ENCODE assay signal across 22 cellular contexts in the genomic region with DNA sequence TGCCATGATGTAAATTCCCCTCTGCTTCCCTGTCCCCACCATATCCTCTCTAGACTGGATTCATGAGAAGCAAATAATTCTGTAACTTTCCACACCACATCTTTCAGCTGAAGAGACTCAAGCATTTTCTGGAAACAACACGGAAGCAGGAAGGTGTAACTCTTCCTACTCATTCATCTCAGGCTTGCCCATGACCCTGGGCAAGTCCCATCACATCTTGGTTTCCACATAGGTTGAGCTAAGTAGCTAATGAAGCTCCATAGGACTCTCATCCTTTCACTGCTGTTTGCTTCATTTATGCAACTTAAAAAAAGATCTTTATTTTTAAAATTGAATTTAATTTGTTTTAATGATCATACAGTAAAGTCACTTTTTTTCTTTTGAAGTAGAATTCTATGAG. TPM values are rescaled to one million over a fixed set of nuclear protein-coding genes. Genes with fewer than 3 reads are reported as not detected.
DNase-seq lines count a peak whose midpoint lies in the region; ATAC-seq, FAIRE-seq and TF ChIP-seq lines count a peak whose summit lies in the region.
"Had no signal": no experiment of that assay in that cellular context is flagged by ENCODE, and none has a peak within 500 bp of the region (broad histone marks: within the 10 kb centered on the region; RNA-seq: fewer than 3 reads in every experiment).

No MANE protein-coding gene starts in this region.

- H3K27me3 ChIP-seq in keratinocyte (ENCODE audit: control insufficient read depth, extremely low read depth, insufficient read depth, low read length) (no peaks in the 10 kb centered on the region), left ventricle myocardium inferior (ENCODE audit: low read depth) (no peaks in the 10 kb centered on the region)
- H3K27me3 ChIP-seq: BLaER1 had no signal

- peaks cover 31% of the 10 kb centered on the region for H3K27me3 Mint-ChIP-seq in activated CD4-positive, alpha-beta T cell treated with anti-CD3 and anti-CD28 coated beads, Interleukin-2, amount 10 ng/mL, durations not matched to agents 24 days and 14 days
- H3K27me3 Mint-ChIP-seq in activated T-helper 17 cell treated with anti-CD3 and anti-CD28 coated beads, Interleukin-2, amount 50 U/mL, for 72 hours = peaks cover 7% of the 10 kb centered on the region

- H4K20me1 ChIP-seq in keratinocyte (ENCODE audit: control insufficient read depth, extremely low read depth, insufficient read depth, low read length) = no peaks in the 10 kb centered on the region
- H4K20me1 ChIP-seq: BLaER1 had no signal

- no peaks in the 10 kb centered on the region for H3K36me3 Mint-ChIP-seq in activated CD4-positive, alpha-beta T cell treated with anti-CD3 and anti-CD28 coated beads, Interleukin-2, amount 10 ng/mL, durations not matched to agents 24 days and 14 days (ENCODE audit: low read depth)
- no peaks in the 10 kb centered on the region for H3K36me3 Mint-ChIP-seq in activated T-helper 17 cell treated with anti-CD3 and anti-CD28 coated beads, Interleukin-2, amount 50 U/mL, for 72 hours (ENCODE audit: low read depth)
- H3K36me3 Mint-ChIP-seq: CD4-positive, CD25-positive, alpha-beta regulatory T cell; CD8-positive, alpha-beta T cell had no signal

- no peak for TF ChIP-seq CTCF in keratinocyte (optimal IDR thresholded peaks at IDR 0.05 in 1 of 3, IDR thresholded peaks at IDR 0.05 in 1 of 3, conservative IDR thresholded peaks at IDR 0.05 in 1 of 3; ENCODE audit: extremely low read depth in 1 of 3, insufficient read depth in 2 of 3, low read length in 3 of 3)
- TF ChIP-seq CTCF in left ventricle myocardium inferior (IDR thresholded peaks at IDR 0.05; ENCODE audit: borderline replicate concordance) = no peak

- no peaks in the 10 kb centered on the region for H3K9me3 ChIP-seq in keratinocyte (ENCODE audit: control insufficient read depth, low read depth, low read length)
- no peaks in the 10 kb centered on the region for H3K9me3 ChIP-seq in left ventricle myocardium inferior (replicated peaks)
- H3K9me3 ChIP-seq: BLaER1, Caco-2, HAP-1 had no signal

- H3K4me2 ChIP-seq in keratinocyte (ENCODE audit: control insufficient read depth, extremely low read depth, insufficient read depth, low read depth, low read length) = peak overlapping the region; percentile 38
- H3K4me2 ChIP-seq: BLaER1 had no signal

- no peak overlapping the region for H3K27ac Mint-ChIP-seq in activated CD4-positive, alpha-beta T cell treated with anti-CD3 and anti-CD28 coated beads, Interleukin-2, amount 10 ng/mL, durations not matched to agents 24 days and 14 days
- no peak overlapping the region for H3K27ac Mint-ChIP-seq in activated T-helper 17 cell treated with anti-CD3 and anti-CD28 coated beads, Interleukin-2, amount 50 U/mL, for 72 hours
- H3K27ac Mint-ChIP-seq: B cell; CD4-positive, CD25-positive, alpha-beta regulatory T cell; CD8-positive, alpha-beta T cell; HFFc6 had no signal

- H3K36me3 ChIP-seq in keratinocyte (ENCODE audit: control insufficient read depth in 2 of 2, extremely low read depth in 1 of 2, insufficient read depth in 2 of 2, low read length in 2 of 2) = no peaks in the 10 kb centered on the region
- no peaks in the 10 kb centered on the region for H3K36me3 ChIP-seq in left ventricle myocardium inferior
- H3K36me3 ChIP-seq: BLaER1, HAP-1 had no signal

- peak overlapping the region; percentile 81 for H2AFZ ChIP-seq in keratinocyte (ENCODE audit: control insufficient read depth, low read length)

- FAIRE-seq in keratinocyte (lab: Jason Lieb, UNC) (peak; percentile 76), GM12891 (lab: Jason Lieb, UNC) (no peak)
- FAIRE-seq: A204.1, H54 had no signal

- intact Hi-C loops in activated CD4-positive, alpha-beta T cell treated with anti-CD3 and anti-CD28 coated beads, Interleukin-2, amount 10 ng/mL, durations not matched to agents 24 days and 14 days (cut with micrococcal nuclease) = no loop called here
- intact Hi-C loops in left ventricle myocardium inferior (cut with micrococcal nuclease) = no loop called here

- H3K9ac ChIP-seq in keratinocyte (ENCODE audit: control insufficient read depth, extremely low read depth, insufficient read depth, low read length) = no peak overlapping the region
- H3K9ac ChIP-seq: BLaER1 had no signal

- H3K4me3 ChIP-seq in keratinocyte (ENCODE audit: control insufficient read depth in 2 of 3, extremely low read depth in 1 of 3, insufficient read depth in 2 of 3, low read depth in 1 of 3, low read length in 3 of 3) = no peak overlapping the region
- no peak overlapping the region for H3K4me3 ChIP-seq in left ventricle myocardium inferior
- H3K4me3 ChIP-seq: BLaER1, HAP-1 had no signal

- dilution Hi-C loops in keratinocyte (cut with MboI; ENCODE audit: extremely low pct_ligation_motif_present, low sequenced_read_pairs) = no loop called here

- peak; percentile 33 for DNase-seq in activated CD4-positive, alpha-beta T cell treated with anti-CD3 and anti-CD28 coated beads, Interleukin-2, amount 10 ng/mL, durations not matched to agents 24 days and 14 days
- DNase-seq in activated CD4-positive, alpha-beta T cell treated with anti-CD3 and anti-CD28 coated beads for 1 hour = no peak
- DNase-seq in epithelial cell of prostate (ENCODE audit: low read depth, low spot score) (peak; percentile 53), keratinocyte (ENCODE audit: low read depth, low spot score) (peak; percentile 7), GM12891 (ENCODE audit: insufficient read length, low spot score) (no peak), SW 1271 (lab: John Stamatoyannopoulos, UW) (no peak), left ventricle myocardium inferior (no peak)
- DNase-seq: Caco-2; CD4-positive, CD25-positive, alpha-beta regulatory T cell; CD8-positive, alpha-beta T cell; DMS153; DND-41; GOT3; HFFc6 had no signal

- H3K4me1 Mint-ChIP-seq in activated CD4-positive, alpha-beta T cell treated with anti-CD3 and anti-CD28 coated beads, Interleukin-2, amount 10 ng/mL, durations not matched to agents 24 days and 14 days = peaks cover 5% of the 10 kb centered on the region
- H3K4me1 Mint-ChIP-seq in activated T-helper 17 cell treated with anti-CD3 and anti-CD28 coated beads, Interleukin-2, amount 50 U/mL, for 72 hours = no peaks in the 10 kb centered on the region
- H3K4me1 Mint-ChIP-seq: B cell had no signal

- H3K4me3 Mint-ChIP-seq in activated CD4-positive, alpha-beta T cell treated with anti-CD3 and anti-CD28 coated beads, Interleukin-2, amount 10 ng/mL, durations not matched to agents 24 days and 14 days = no peak overlapping the region
- H3K4me3 Mint-ChIP-seq in activated T-helper 17 cell treated with anti-CD3 and anti-CD28 coated beads, Interleukin-2, amount 50 U/mL, for 72 hours = no peak overlapping the region
- H3K4me3 Mint-ChIP-seq: B cell; CD4-positive, CD25-positive, alpha-beta regulatory T cell; CD8-positive, alpha-beta T cell; HFFc6 had no signal

- H3K9me3 Mint-ChIP-seq in activated CD4-positive, alpha-beta T cell treated with anti-CD3 and anti-CD28 coated beads, Interleukin-2, amount 10 ng/mL, durations not matched to agents 24 days and 14 days = peaks cover 6% of the 10 kb centered on the region
- no peaks in the 10 kb centered on the region for H3K9me3 Mint-ChIP-seq in activated T-helper 17 cell treated with anti-CD3 and anti-CD28 coated beads, Interleukin-2, amount 50 U/mL, for 72 hours
- H3K9me3 Mint-ChIP-seq: CD8-positive, alpha-beta T cell; HFFc6 had no signal

- H3K27ac ChIP-seq in epithelial cell of prostate = no peak overlapping the region
- H3K27ac ChIP-seq in keratinocyte (ENCODE audit: control insufficient read depth, insufficient read depth, low read length) = no peak overlapping the region
- no peak overlapping the region for H3K27ac ChIP-seq in left ventricle myocardium inferior (replicated peaks)
- H3K27ac ChIP-seq: 22Rv1, BLaER1, C4-2B had no signal

- no peak for TF ChIP-seq POLR2A in GM12891 (IDR thresholded peaks at IDR 0.05; ENCODE audit: low read depth, low read length)

- H3K79me2 ChIP-seq in keratinocyte (ENCODE audit: control insufficient read depth, insufficient read depth, low read length) = no peaks in the 10 kb centered on the region

- H3K4me1 ChIP-seq in keratinocyte (ENCODE audit: control insufficient read depth, extremely low read depth, insufficient read depth, low read length) (peaks cover 15% of the 10 kb centered on the region), left ventricle myocardium inferior (peaks cover 16% of the 10 kb centered on the region)
- H3K4me1 ChIP-seq: BLaER1, Caco-2, HAP-1 had no signal

- ATAC-seq in activated T-helper 17 cell treated with anti-CD3 and anti-CD28 coated beads, Interleukin-2, amount 50 U/mL, for 72 hours (replicated peaks) = peak; percentile 58
- ATAC-seq: CD8-positive, alpha-beta T cell had no signal

- no peaks in the 10 kb centered on the region for H3K9me1 ChIP-seq in keratinocyte (ENCODE audit: control insufficient read depth, extremely low read depth, insufficient read depth, low read length)

TF ChIP-seq in GM12891, 5 proteins besides CTCF, POLR2A, EP300 and RAD21:
- no peak for TF ChIP-seq SPI1 (IDR thresholded peaks at IDR 0.05; ENCODE audit: low read depth, low read length)
- no peak for TF ChIP-seq POU2F2 (IDR thresholded peaks at IDR 0.05; ENCODE audit: low read depth, low read length)
- no peak for TF ChIP-seq PAX5 (IDR thresholded peaks at IDR 0.05; ENCODE audit: insufficient read depth, low read length, severe bottlenecking)
- TF ChIP-seq TAF1 (IDR thresholded peaks at IDR 0.05; ENCODE audit: low read depth, low read length) = no peak
- no peak for TF ChIP-seq POLR2AphosphoS5 (IDR thresholded peaks at IDR 0.05; ENCODE audit: low read depth, low read length)

RNA-seq across cellular contexts. Expression of a gene that starts 32.7 kb away (rescaled TPM):
- total RNA-seq in activated CD4-positive, alpha-beta T cell treated with anti-CD3 and anti-CD28 coated beads, Interleukin-2, amount 10 ng/mL, durations not matched to agents 24 days and 14 days = 118 and 122 TPM in 2 replicates
- 100 to 1,000 TPM in 1 of 2 donors, 10 to 100 TPM in 1; 48.7 to 102 TPM for total RNA-seq in activated T-helper 17 cell treated with anti-CD3 and anti-CD28 coated beads, Interleukin-2, amount 50 U/mL, for 72 hours
- polyA plus RNA-seq in keratinocyte = 45.3 to 86.4 TPM (median 60.1 TPM) in 3 replicates
- polyA plus RNA-seq in keratinocyte (2011; ENCODE audit: low read depth) = 13.3 TPM
- polyA plus RNA-seq in keratinocyte (2011; cell fraction: cytosol; rRNA removed) = 28.3 and 50.0 TPM in 2 replicates
- polyA plus RNA-seq in keratinocyte (2011; cell fraction: nucleus; rRNA removed) = 64.2 and 94.2 TPM in 2 replicates
- polyA plus RNA-seq in keratinocyte (2012; ENCODE audit: low replicate concordance) = 25.0 and 51.5 TPM in 2 replicates
- polyA minus RNA-seq in keratinocyte = 30.2 to 59.1 TPM (median 34.4 TPM) in 3 replicates
- 51.8 TPM for polyA minus RNA-seq in keratinocyte (2011; cell fraction: cytosol; rRNA and poly(A)+ RNA removed)
- 39.8 and 57.6 TPM in 2 replicates for polyA minus RNA-seq in keratinocyte (2011; cell fraction: nucleus; rRNA and poly(A)+ RNA removed)
- polyA plus RNA-seq in GM12891 (2012; ENCODE audit: low read depth, missing spikeins) = 38.4 TPM
- 5.6 TPM for total RNA-seq in left ventricle myocardium inferior

Comparison
In these comparisons a context has a peak if more than half of its experiments do, and no peak if none do; other contexts are left out.
1. DNase-seq: peak in activated CD4-positive, alpha-beta T cell treated with anti-CD3 and anti-CD28 coated beads, Interleukin-2, amount 10 ng/mL, durations not matched to agents 24 days and 14 days (single experiment), epithelial cell of prostate (single experiment) and keratinocyte (single experiment); none in activated CD4-positive, alpha-beta T cell treated with anti-CD3 and anti-CD28 coated beads for 1 hour (single experiment), GM12891 (single experiment), SW 1271 (0 of 2) and left ventricle myocardium inferior (single experiment).